Comparison of ENCODE assay signal across 1 cellular context in genomic region chrX:97399400-97399799, GRCh38.
TF ChIP-seq lines count a peak whose summit lies in the region.

No MANE protein-coding gene starts in this region.

TF ChIP-seq in GM23338, 12 proteins besides CTCF, POLR2A, EP300 and RAD21 (continued from another document):
- no peak for TF ChIP-seq ETS1 (IDR thresholded peaks at IDR 0.05)
